11 cellular contexts compared by ENCODE assay signal in genomic region chr1:46662919-46663318, GRCh38. TPM values are rescaled to one million over a fixed set of nuclear protein-coding genes. Genes with fewer than 3 reads are reported as not detected.
"Had no signal": no experiment of that assay in that cellular context is flagged by ENCODE, and none has a peak within 500 bp of the region (broad histone marks: within the 10 kb centered on the region; RNA-seq: fewer than 3 reads in every experiment).

No MANE protein-coding gene starts in this region.

RNA-seq across cellular contexts. Expression of gene TEX38, which starts 8.7 kb away (rescaled TPM):
- total RNA-seq: OCI-LY7, PC-3, PC-9, Peyer's patch, Right ventricle myocardium inferior, Right ventricle myocardium superior, RPMI7951, SJCRH30, SJSA1, SK-MEL-5, T-cell had no signal
